12 cellular contexts compared by ENCODE assay signal in the genomic region with DNA sequence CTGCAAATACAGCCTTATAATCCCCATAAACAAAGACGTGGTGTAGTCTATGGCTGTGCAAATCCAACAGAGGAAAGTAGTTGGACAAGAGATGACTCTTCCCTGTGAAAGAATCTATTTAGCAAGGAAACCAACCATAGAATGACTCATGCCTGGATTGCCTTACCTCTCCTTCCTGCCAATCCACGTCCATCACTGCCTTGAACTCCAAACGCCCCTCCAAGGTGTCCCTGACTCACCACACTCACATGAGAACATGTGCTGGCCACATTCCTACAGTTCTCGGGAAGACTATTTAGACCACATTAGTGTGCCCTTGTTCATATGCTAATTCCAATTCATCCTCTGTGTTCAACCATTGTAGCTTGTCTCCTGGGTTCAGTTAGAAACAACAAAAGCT.
A peak's percentile ranks its signal among the peaks of the same experiment; 100 is the strongest.
DNase-seq lines count a peak whose midpoint lies in the region; ATAC-seq and TF ChIP-seq lines count a peak whose summit lies in the region.
"Had no signal": no experiment of that assay in that cellular context is flagged by ENCODE, and none has a peak within 500 bp of the region (broad histone marks: within the 10 kb centered on the region; RNA-seq: fewer than 3 reads in every experiment).

No MANE protein-coding gene starts in this region.

- TF ChIP-seq CTCF in cardiac fibroblast (IDR thresholded peaks at IDR 0.05; ENCODE audit: low read depth, low read length) (no peak), osteocyte (IDR thresholded peaks at IDR 0.05) (no peak)

- H3K27ac Mint-ChIP-seq in osteocyte (ENCODE audit: unreplicated experiment): no peak overlapping the region
- H3K27ac Mint-ChIP-seq: activated CD8-positive, alpha-beta T cell treated with anti-CD3 and anti-CD28 coated beads, Interleukin-2, amount 10 ng/mL, durations not matched to agents 7 days and 5 days had no signal

- H3K4me3 ChIP-seq in cardiac fibroblast (replicated peaks in 1 of 2; ENCODE audit: low read depth in 2 of 2, low read length in 2 of 2): no peak overlapping the region
- H3K4me3 ChIP-seq: skin epidermis had no signal

- no peaks in the 10 kb centered on the region for H3K36me3 Mint-ChIP-seq in osteocyte (ENCODE audit: unreplicated experiment)

- no peaks in the 10 kb centered on the region for H3K4me1 Mint-ChIP-seq in osteocyte (ENCODE audit: unreplicated experiment)

- peak; percentile 99 for DNase-seq in DMS53 (lab: John Stamatoyannopoulos, UW)
- DNase-seq in LoVo (ENCODE audit: low spot score): peak; percentile 69
- peak; percentile 68 to 73 for DNase-seq in cardiac fibroblast (ENCODE audit: low read depth in 2 of 2)
- peak; percentile 18 for DNase-seq in myocyte (ENCODE audit: low read depth)
- no peak for DNase-seq in stimulated activated CD4-positive, alpha-beta T cell treated with anti-CD3 and anti-CD28 coated beads, Interleukin-1b, Interleukin-23, amount 100 ng/mL, for 48 hours
- DNase-seq in osteocyte (ENCODE audit: extremely low spot score, unreplicated experiment): no peak
- DNase-seq in CD1c-positive myeloid dendritic cell (ENCODE audit: extremely low spot score): no peak
- DNase-seq: activated CD8-positive, alpha-beta T cell treated with anti-CD3 and anti-CD28 coated beads, Interleukin-2, amount 10 ng/mL, durations not matched to agents 7 days and 5 days; DMS79; H9 had no signal

- ATAC-seq in GM18870 (IDR thresholded peaks at IDR 0.05; ENCODE audit: unreplicated experiment): no peak
- ATAC-seq: activated CD8-positive, alpha-beta T cell treated with anti-CD3 and anti-CD28 coated beads, Interleukin-2, amount 10 ng/mL, durations not matched to agents 7 days and 5 days had no signal

- H3K9me3 Mint-ChIP-seq in osteocyte (ENCODE audit: unreplicated experiment): peaks cover 16% of the 10 kb centered on the region

- H3K4me3 Mint-ChIP-seq in osteocyte (ENCODE audit: unreplicated experiment): no peak overlapping the region
- H3K4me3 Mint-ChIP-seq: activated CD8-positive, alpha-beta T cell treated with anti-CD3 and anti-CD28 coated beads, Interleukin-2, amount 10 ng/mL, durations not matched to agents 7 days and 5 days; H9 had no signal

- peaks cover 8% of the 10 kb centered on the region for H3K27me3 Mint-ChIP-seq in osteocyte (ENCODE audit: unreplicated experiment)

Comparison
In these comparisons a context has a peak if more than half of its experiments do, and no peak if none do; other contexts are left out.
1. DNase-seq: peak in DMS53 (single experiment), LoVo (single experiment), cardiac fibroblast (2 of 2) and myocyte (single experiment); none in stimulated activated CD4-positive, alpha-beta T cell treated with anti-CD3 and anti-CD28 coated beads, Interleukin-1b, Interleukin-23, amount 100 ng/mL, for 48 hours (single experiment), osteocyte (single experiment) and CD1c-positive myeloid dendritic cell (single experiment).